ENCODE assay signal across 19 cellular contexts in genomic region chr11:87443707-87444106, GRCh38.
"Had no signal": no experiment of that assay in that cellular context is flagged by ENCODE, and none has a peak within 500 bp of the region (broad histone marks: within the 10 kb centered on the region; RNA-seq: fewer than 3 reads in every experiment).

No MANE protein-coding gene starts in this region.

- H3K4me1 ChIP-seq: esophagus squamous epithelium, neural progenitor cell, psoas muscle, transverse colon had no signal

- H3K4me3 ChIP-seq: esophagus squamous epithelium, lung, neural progenitor cell, psoas muscle, sigmoid colon, skin epidermis, transverse colon had no signal

- H3K9ac ChIP-seq: neural progenitor cell had no signal

- H3K36me3 ChIP-seq: esophagus squamous epithelium, neural progenitor cell, sigmoid colon, transverse colon had no signal

- ATAC-seq: effector memory CD8-positive, alpha-beta T cell; natural killer cell treated with Interleukin-12 subunit alpha and Interleukin-12 subunit beta and Interleukin-15 and Interleukin-18, amount 100 ng/mL, for 72 hours; psoas muscle; stimulated activated naive B cell treated with anti-CD40 and anti-IgM and Interleukin-4, amounts not matched to agents 10 μg/mL and 1 μg/mL and 100 μg/mL, for 72 hours had no signal

- H2AFZ ChIP-seq: neural progenitor cell had no signal

- H3K27me3 ChIP-seq: esophagus squamous epithelium, neural progenitor cell, sigmoid colon, transverse colon had no signal

- H3K4me2 ChIP-seq: neural progenitor cell had no signal

- H3K27ac ChIP-seq: esophagus squamous epithelium, neural progenitor cell, psoas muscle, sigmoid colon, skin epidermis, transverse colon had no signal

- DNase-seq: cerebellar nuclear complex; cortex of kidney; effector memory CD8-positive, alpha-beta T cell; erythroblast; esophagus squamous epithelium; hypothalamus; immature natural killer cell; naive B cell; posterior cingulate gyrus; psoas muscle; sigmoid colon; stimulated activated CD4-positive, alpha-beta T cell treated with anti-CD3 and anti-CD28 coated beads, Interleukin-15, amount 100 ng/mL, for 24 hours; stimulated activated CD4-positive, alpha-beta T cell treated with anti-CD3 and anti-CD28 coated beads, Interleukin-2, amount 100 ng/mL, for 48 hours; stimulated activated naive B cell treated with anti-CD40 and anti-IgM and Interleukin-4, amounts not matched to agents 10 μg/mL and 1 μg/mL and 100 μg/mL, for 72 hours; transverse colon had no signal

- H3K9me3 ChIP-seq: esophagus squamous epithelium, psoas muscle, sigmoid colon, transverse colon had no signal
